11 cellular contexts compared by ENCODE assay signal in genomic region chr7:7795736-7796135, GRCh38.
A peak's percentile ranks its signal among the peaks of the same experiment; 100 is the strongest.
DNase-seq lines count a peak whose midpoint lies in the region; ATAC-seq and TF ChIP-seq lines count a peak whose summit lies in the region.
"Had no signal": no experiment of that assay in that cellular context is flagged by ENCODE, and none has a peak within 500 bp of the region (broad histone marks: within the 10 kb centered on the region; RNA-seq: fewer than 3 reads in every experiment).

No MANE protein-coding gene starts in this region.

- H3K36me3 ChIP-seq in breast epithelium (no peaks in the 10 kb centered on the region), fibroblast of lung (ENCODE audit: control insufficient read depth, insufficient read depth, low read length) (no peaks in the 10 kb centered on the region)
- H3K36me3 ChIP-seq: suprapubic skin had no signal

- H3K27me3 Mint-ChIP-seq in MCF 10A (ENCODE audit: insufficient read depth, unreplicated experiment): no peaks in the 10 kb centered on the region
- no peaks in the 10 kb centered on the region for H3K27me3 Mint-ChIP-seq in type B pancreatic cell

- POLR2A ChIA-PET in MCF 10A (lab: Yijun Ruan, JAX): no interaction called here

- H2AFZ ChIP-seq in fibroblast of lung (ENCODE audit: low read length): no peak overlapping the region

- H3K36me3 Mint-ChIP-seq in MCF 10A (ENCODE audit: insufficient read depth, unreplicated experiment) (peaks cover 6% of the 10 kb centered on the region), type B pancreatic cell (peaks cover 9% of the 10 kb centered on the region)

- H3K9ac ChIP-seq in fibroblast of lung (ENCODE audit: insufficient read depth, low read length): no peak overlapping the region

- H3K4me3 Mint-ChIP-seq in MCF 10A (ENCODE audit: unreplicated experiment) (no peak overlapping the region), type B pancreatic cell (peak overlapping the region; percentile 15)

- no peak overlapping the region for H3K4me2 ChIP-seq in fibroblast of lung (ENCODE audit: extremely low read depth, insufficient read depth, low read length)

- DNase-seq in MCF 10A (ENCODE audit: unreplicated experiment) (peak; percentile 12), breast epithelium (ENCODE audit: low spot score in 2 of 2) (no peak), SK-MEL-5 (ENCODE audit: low read depth, low spot score) (peak; percentile 17), fibroblast of lung (ENCODE audit: low read depth in 2 of 2) (peak; percentile 60 to 63), type B pancreatic cell (ENCODE audit: extremely low spot score, unreplicated experiment) (no peak), NCI-H1930 (lab: John Stamatoyannopoulos, UW) (no peak), OCI-M1 (lab: John Stamatoyannopoulos, UW) (no peak)
- DNase-seq: activated CD4-positive, alpha-beta T cell treated with anti-CD3 and anti-CD28 coated beads for 48 hours; AML-193 had no signal

- H4K20me1 ChIP-seq in fibroblast of lung (ENCODE audit: control insufficient read depth, extremely low read depth, insufficient read depth, low read length): no peaks in the 10 kb centered on the region

- no peaks in the 10 kb centered on the region for H3K27me3 ChIP-seq in breast epithelium
- H3K27me3 ChIP-seq in fibroblast of lung (ENCODE audit: control insufficient read depth, insufficient read depth, low read length): no peaks in the 10 kb centered on the region
- H3K27me3 ChIP-seq: suprapubic skin had no signal

- no peaks in the 10 kb centered on the region for H3K9me3 ChIP-seq in breast epithelium
- H3K9me3 ChIP-seq in fibroblast of lung (ENCODE audit: control insufficient read depth, insufficient read depth, low read depth, low read length): no peaks in the 10 kb centered on the region
- H3K9me3 ChIP-seq: suprapubic skin had no signal

- TF ChIP-seq CTCF in MCF 10A (IDR thresholded peaks at IDR 0.05; ENCODE audit: unreplicated experiment) (no peak), breast epithelium (IDR thresholded peaks at IDR 0.05) (no peak), fibroblast of lung (conservative IDR thresholded peaks at IDR 0.05 in 1 of 2, IDR thresholded peaks at IDR 0.05 in 1 of 2; ENCODE audit: low read depth in 1 of 2, low read length in 2 of 2) (no peak), type B pancreatic cell (conservative IDR thresholded peaks at IDR 0.05) (no peak)

- H3K79me2 ChIP-seq in fibroblast of lung (ENCODE audit: control insufficient read depth, insufficient read depth, low read length): no peaks in the 10 kb centered on the region

- H3K27ac Mint-ChIP-seq in MCF 10A (ENCODE audit: low read depth, unreplicated experiment) (no peak overlapping the region), type B pancreatic cell (peak overlapping the region; percentile 81)

- H3K4me1 ChIP-seq in breast epithelium (no peaks in the 10 kb centered on the region), fibroblast of lung (ENCODE audit: control insufficient read depth, extremely low read depth, insufficient read depth, low read length) (no peaks in the 10 kb centered on the region)

- no peak for ATAC-seq in GM21737 (IDR thresholded peaks at IDR 0.05; ENCODE audit: unreplicated experiment)

- H3K9me3 Mint-ChIP-seq in MCF 10A (ENCODE audit: unreplicated experiment): no peaks in the 10 kb centered on the region
- H3K9me3 Mint-ChIP-seq in type B pancreatic cell: peaks cover 9% of the 10 kb centered on the region

- in situ Hi-C loops in SK-MEL-5 (cut with HindIII; ENCODE audit: low pct_unique_long_range_greater_than_20kb, low sequenced_read_pairs): no loop called here

- peaks cover 6% of the 10 kb centered on the region for H3K4me1 Mint-ChIP-seq in MCF 10A (ENCODE audit: insufficient read depth, unreplicated experiment)
- peaks cover 20% of the 10 kb centered on the region for H3K4me1 Mint-ChIP-seq in type B pancreatic cell (ENCODE audit: unreplicated experiment)

- H3K27ac ChIP-seq in breast epithelium: peak overlapping the region in 1 of 2 donors; percentile 30
- H3K27ac ChIP-seq in fibroblast of lung (ENCODE audit: insufficient read depth, low read length): no peak overlapping the region
- H3K27ac ChIP-seq: suprapubic skin had no signal

- CTCF ChIA-PET in MCF 10A (lab: Yijun Ruan, JAX): no interaction called here

- H3K4me3 ChIP-seq in breast epithelium (no peak overlapping the region), fibroblast of lung (replicated peaks in 1 of 4; ENCODE audit: control extremely low read depth in 1 of 4, insufficient read depth in 1 of 4, low read depth in 3 of 4, low read length in 4 of 4) (no peak overlapping the region)
- H3K4me3 ChIP-seq: suprapubic skin had no signal

- intact Hi-C loops in MCF 10A (cut with micrococcal nuclease) (no loop called here), breast epithelium (cut with DNase I; ENCODE audit: low total_unique reads) (no loop called here)

- TF ChIP-seq POLR2A in breast epithelium (IDR thresholded peaks at IDR 0.05): no peak

- BruUV-seq in MCF 10A (replicated peaks; lab: Mats Ljungman, UMichigan): no TSS peak

Comparison
In these comparisons a context has a peak if more than half of its experiments do, and no peak if none do; other contexts are left out.
1. DNase-seq: peak in MCF 10A (single experiment), SK-MEL-5 (single experiment) and fibroblast of lung (2 of 2); none in breast epithelium (0 of 2), type B pancreatic cell (single experiment), NCI-H1930 (0 of 2) and OCI-M1 (single experiment).